ENCODE assay signal across 8 cellular contexts in the genomic region with DNA sequence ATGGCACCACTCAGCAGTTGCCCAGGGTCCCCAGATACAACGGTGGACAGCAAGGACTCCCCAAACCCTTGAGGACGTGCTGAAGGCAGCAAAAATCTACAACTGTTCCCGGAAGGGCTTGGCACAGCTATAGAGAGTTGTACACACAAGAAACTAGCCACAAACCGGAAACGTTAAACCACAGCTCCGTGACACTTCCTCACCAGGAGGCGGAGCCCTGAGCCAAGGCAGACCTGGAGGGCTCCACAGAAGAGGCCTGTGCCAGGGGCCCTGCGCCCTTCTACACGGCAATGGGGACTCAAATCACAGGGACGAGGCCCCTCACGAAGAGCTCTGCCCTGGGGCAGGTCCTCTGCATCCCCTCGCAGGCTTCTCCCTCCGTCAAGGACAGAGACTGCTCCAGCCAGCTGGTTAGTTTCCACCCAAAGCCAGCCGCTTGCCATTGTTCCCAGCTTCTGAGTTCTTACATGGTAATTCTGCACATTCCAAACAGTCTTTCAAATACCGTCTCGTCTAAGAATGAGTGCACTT.
DNase-seq lines count a peak whose midpoint lies in the region; ATAC-seq and TF ChIP-seq lines count a peak whose summit lies in the region.

No MANE protein-coding gene starts in this region.

- ATAC-seq in GM19397 (IDR thresholded peaks at IDR 0.05; ENCODE audit: unreplicated experiment), result peak; percentile 92
- ATAC-seq in HG03469 (IDR thresholded peaks at IDR 0.05; ENCODE audit: unreplicated experiment), result peak; percentile 82
- peak; percentile 76 for ATAC-seq in left colon

- TF ChIP-seq CTCF in astrocyte of the cerebellum (IDR thresholded peaks at IDR 0.05; ENCODE audit: low read depth, low read length, missing control alignments), result peak; percentile 34

- no peak overlapping the region for H3K4me3 ChIP-seq in astrocyte of the cerebellum (ENCODE audit: low read depth, low read length)

- peak; percentile 82 for DNase-seq in AG08396 (ENCODE audit: low spot score)
- DNase-seq in T-helper 9 cell, result peak; percentile 83
- peak; percentile 80 for DNase-seq in astrocyte of the cerebellum (ENCODE audit: low read depth)
- DNase-seq in left colon, result peak; percentile 83 to 89
- DNase-seq in stimulated activated CD4-positive, alpha-beta T cell treated with anti-CD3 and anti-CD28 coated beads, TNF-alpha, amount 100 ng/mL, for 24 hours (ENCODE audit: low read depth in 3 of 3), result peak; percentile 75 to 88 (median 84)
- no peak for DNase-seq in NCI-H1436 treated with DMSO at 0.1 percent for 48 hours (lab: John Stamatoyannopoulos, UW)

- in situ Hi-C loops in astrocyte of the cerebellum (cut with HindIII; ENCODE audit: low sequenced_read_pairs), result no loop called here

- intact Hi-C loops in left colon (cut with DNase I, micrococcal nuclease), result no loop called here
